In the genomic region with DNA sequence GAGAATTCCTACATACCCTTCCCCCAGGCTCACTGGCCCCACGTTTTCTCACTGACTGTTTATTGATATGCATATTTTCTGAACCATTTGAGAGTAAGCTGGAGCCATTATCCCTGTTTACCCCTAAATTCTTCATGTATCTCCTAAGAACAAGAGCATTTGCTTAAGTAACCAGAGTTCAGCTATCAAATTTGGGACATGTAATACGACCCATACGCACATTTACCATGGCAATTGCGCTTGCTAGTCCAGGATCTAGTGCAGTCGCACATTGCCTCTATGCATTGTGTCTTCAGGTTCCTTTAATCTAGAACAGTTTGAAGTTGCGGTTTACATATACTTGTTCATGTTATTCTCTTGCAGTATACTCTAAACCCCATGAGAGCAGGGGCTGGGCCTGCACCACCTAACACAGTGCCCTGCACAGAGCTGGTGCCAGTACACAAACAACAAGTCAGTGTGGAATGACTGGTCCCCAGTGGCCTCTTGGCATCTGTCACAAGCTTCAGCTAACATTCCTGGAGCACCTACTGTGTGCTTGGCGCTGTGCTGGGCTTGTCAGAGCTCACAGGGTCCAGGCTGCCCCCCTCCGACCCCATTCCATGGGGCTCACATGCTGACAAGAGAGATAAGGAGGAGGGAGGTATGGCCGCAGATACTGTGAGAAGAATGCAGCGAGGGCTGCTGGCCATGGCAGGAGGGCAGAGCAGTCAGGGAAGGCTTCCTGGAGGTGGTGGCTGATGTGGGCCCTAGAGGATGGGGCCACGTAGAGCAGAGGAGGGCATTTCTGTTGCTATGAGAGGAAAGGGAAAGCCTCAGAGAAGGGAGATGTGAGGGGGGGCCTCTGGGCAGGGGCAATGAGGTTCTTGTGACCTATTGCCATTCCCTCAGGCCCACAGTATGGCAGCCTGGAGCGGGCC, we compare ENCODE assay signal across 12 cellular contexts. TPM values are rescaled to one million over a fixed set of nuclear protein-coding genes. Genes with fewer than 3 reads are reported as not detected.
A peak's percentile ranks its signal among the peaks of the same experiment; 100 is the strongest.
DNase-seq lines count a peak whose midpoint lies in the region; ATAC-seq and TF ChIP-seq lines count a peak whose summit lies in the region.
"Had no signal": no experiment of that assay in that cellular context is flagged by ENCODE, and none has a peak within 500 bp of the region (broad histone marks: within the 10 kb centered on the region; RNA-seq: fewer than 3 reads in every experiment).

No MANE protein-coding gene starts in this region.

- H3K4me3 ChIP-seq in Karpas-422 (ENCODE audit: low read length) (no peak overlapping the region), neural progenitor cell (no peak overlapping the region)

- H3K27ac ChIP-seq in Karpas-422 (ENCODE audit: low read length) (no peak overlapping the region), neural progenitor cell (no peak overlapping the region)
- H3K27ac ChIP-seq: ascending aorta had no signal

- H3K27me3 Mint-ChIP-seq in brain (peaks cover 7% of the 10 kb centered on the region), neural progenitor cell (ENCODE audit: insufficient read depth, low read depth) (peaks cover 4% of the 10 kb centered on the region)

- H3K4me2 ChIP-seq in Karpas-422 (ENCODE audit: low read depth, low read length, poor library complexity, severe bottlenecking) = peak overlapping the region; percentile 65
- H3K4me2 ChIP-seq in neural progenitor cell = peak overlapping the region; percentile 68

- TF ChIP-seq CTCF in brain (conservative IDR thresholded peaks at IDR 0.05) (no peak), neural progenitor cell (IDR thresholded peaks at IDR 0.05) (no peak)

- peak; percentile 28 for DNase-seq in NCI-H510A treated with DMSO at 0.1 percent for 48 hours (lab: John Stamatoyannopoulos, UW)
- DNase-seq in NCI-H510A (lab: John Stamatoyannopoulos, UW) = no peak
- DNase-seq in Karpas-422 = no peak
- DNase-seq in neural progenitor cell (ENCODE audit: low spot score) = no peak
- DNase-seq in AML-193 (lab: John Stamatoyannopoulos, UW) = no peak
- no peak for DNase-seq in T1000 (lab: John Stamatoyannopoulos, UW)

- H3K36me3 Mint-ChIP-seq in brain = no peaks in the 10 kb centered on the region
- H3K36me3 Mint-ChIP-seq in neural progenitor cell = no peaks in the 10 kb centered on the region

- H3K4me3 Mint-ChIP-seq in brain (peak overlapping the region; percentile 72 to 80 (median 75)), neural progenitor cell (peak overlapping the region; percentile 65)

- no peaks in the 10 kb centered on the region for H3K9me2 ChIP-seq in Karpas-422 (replicated peaks; ENCODE audit: insufficient read depth, low read length)

- H3K9ac ChIP-seq in Karpas-422 (ENCODE audit: low read length) (peak overlapping the region; percentile 56; the same call in 1 of the 2 replicates), neural progenitor cell (no peak overlapping the region)

- no peaks in the 10 kb centered on the region for H4K20me1 ChIP-seq in Karpas-422 (ENCODE audit: insufficient read depth, low read depth, low read length)
- no peaks in the 10 kb centered on the region for H4K20me1 ChIP-seq in neural progenitor cell (ENCODE audit: low read depth)

- H3K27me3 ChIP-seq in Karpas-422 (ENCODE audit: low read length) = no peaks in the 10 kb centered on the region
- H3K27me3 ChIP-seq in neural progenitor cell = no peaks in the 10 kb centered on the region
- H3K27me3 ChIP-seq: ascending aorta had no signal

- H3K36me3 ChIP-seq in Karpas-422 (ENCODE audit: insufficient read depth, low read length) = no peaks in the 10 kb centered on the region
- no peaks in the 10 kb centered on the region for H3K36me3 ChIP-seq in neural progenitor cell
- H3K36me3 ChIP-seq: ascending aorta had no signal

- H3K79me2 ChIP-seq in Karpas-422 (ENCODE audit: low read length) (no peaks in the 10 kb centered on the region), neural progenitor cell (ENCODE audit: low read depth) (no peaks in the 10 kb centered on the region)

- H3K9me3 ChIP-seq in Karpas-422 (ENCODE audit: low read length) = no peaks in the 10 kb centered on the region
- H3K9me3 ChIP-seq in neural progenitor cell (ENCODE audit: low read depth) = no peaks in the 10 kb centered on the region
- H3K9me3 ChIP-seq: ascending aorta had no signal

- H3K9me3 Mint-ChIP-seq in brain (no peaks in the 10 kb centered on the region), neural progenitor cell (no peaks in the 10 kb centered on the region)

- H3K4me1 ChIP-seq in Karpas-422 (ENCODE audit: low read length) (peaks cover 14% of the 10 kb centered on the region), neural progenitor cell (peaks cover 10% of the 10 kb centered on the region)

- H3F3A ChIP-seq in neural progenitor cell (ENCODE audit: low read depth) = peaks cover 3% of the 10 kb centered on the region

- peaks cover 29% of the 10 kb centered on the region for H3K4me1 Mint-ChIP-seq in brain
- H3K4me1 Mint-ChIP-seq in neural progenitor cell = peaks cover 8% of the 10 kb centered on the region

- peak overlapping the region in 3 of 5 experiments; percentile 39 to 68 (median 62) for H3K27ac Mint-ChIP-seq in brain
- no peak overlapping the region for H3K27ac Mint-ChIP-seq in neural progenitor cell

- ATAC-seq in HG02571 (IDR thresholded peaks at IDR 0.05; ENCODE audit: unreplicated experiment) = no peak

- 0 out of 2 replicates have a peak overlapping the region, but pooled peaks have one; percentile 88 for H2AFZ ChIP-seq in Karpas-422 (ENCODE audit: low read length)
- H2AFZ ChIP-seq in neural progenitor cell (replicated peaks) = no peak overlapping the region

RNA-seq across cellular contexts. Expression of gene SPDEF, which starts 28.1 kb away (rescaled TPM):
- total RNA-seq in Karpas-422 (2014; rRNA removed; shearing (Covaris generic); ENCODE audit: low replicate concordance) = not detected in 2 replicates
- polyA plus RNA-seq in brain (ENCODE audit: insufficient read depth, low read depth, low replicate concordance) = not detected
- total RNA-seq in neural progenitor cell (ENCODE audit: low replicate concordance) = 0.50 TPM in 1 of 2 replicates, not detected in the other
- total RNA-seq: A673, ascending aorta, lung microvascular endothelial cell, sciatic nerve had no signal
